ENCODE assay signal across 26 cellular contexts in genomic region chr5:180599981-180600553, GRCh38. TPM values are rescaled to one million over a fixed set of nuclear protein-coding genes. Genes with fewer than 3 reads are reported as not detected.
DNase-seq lines count a peak whose midpoint lies in the region; ATAC-seq, FAIRE-seq and TF ChIP-seq lines count a peak whose summit lies in the region.
"Had no signal": no experiment of that assay in that cellular context is flagged by ENCODE, and none has a peak within 500 bp of the region (broad histone marks: within the 10 kb centered on the region; RNA-seq: fewer than 3 reads in every experiment).

No MANE protein-coding gene starts in this region.

- no peaks in the 10 kb centered on the region for H3K9me3 ChIP-seq in K562 (replicated peaks; ENCODE audit: control insufficient read depth, insufficient read depth, low read depth, low read length)
- no peaks in the 10 kb centered on the region for H3K9me3 ChIP-seq in stomach
- H3K9me3 ChIP-seq: A549, esophagus squamous epithelium, SJSA1 had no signal

- H3K27ac ChIP-seq in K562 (ENCODE audit: extremely low read depth, low read depth, low read length): no peak overlapping the region
- H3K27ac ChIP-seq in stomach: no peak overlapping the region
- H3K27ac ChIP-seq: A549, C4-2B, esophagus squamous epithelium, PC-9, SJSA1 had no signal

- no peak overlapping the region for H3K4me3 Mint-ChIP-seq in activated T-cell treated with anti-CD3 and anti-CD28 coated beads, Interleukin-2, amount 50 U/mL, for 24 hours
- no peak overlapping the region for H3K4me3 Mint-ChIP-seq in activated CD4-positive, alpha-beta T cell treated with anti-CD3 and anti-CD28 coated beads for 36 hours
- H3K4me3 Mint-ChIP-seq: activated naive CD8-positive, alpha-beta T cell treated with anti-CD3 and anti-CD28 coated beads for 36 hours had no signal

- intact Hi-C loops in K562 (cut with micrococcal nuclease) (loop anchor here (10.0 kb wide), 2 partner anchors 45 to 395 kb away; partner anchors contain the start of gene RASGEF1C), stomach (cut with DNase I; ENCODE audit: low total_unique reads) (no loop called here)
- intact Hi-C loops in activated CD4-positive, alpha-beta T cell treated with anti-CD3 and anti-CD28 coated beads for 36 hours (cut with DNase I, micrococcal nuclease): no loop called here

- TF ChIP-seq POLR2A in K562 (conservative IDR thresholded peaks at IDR 0.05) (no peak), stomach (IDR thresholded peaks at IDR 0.05) (no peak)

- TF ChIP-seq CTCF in K562 (IDR thresholded peaks at IDR 0.05 in 2 of 3, conservative IDR thresholded peaks at IDR 0.05 in 1 of 3; ENCODE audit: insufficient read depth in 2 of 3, low read depth in 1 of 3, low read length in 3 of 3) (no peak), stomach (IDR thresholded peaks at IDR 0.05) (no peak)

- BruUV-seq in K562 (replicated peaks; lab: Mats Ljungman, UMichigan): no TSS peak

- in situ Hi-C loops in K562 (cut with MboI): no loop called here

- POLR2A ChIA-PET in K562 (lab: Yijun Ruan, JAX): no interaction called here
- POLR2A ChIA-PET in activated CD4-positive, alpha-beta T cell treated with anti-CD3 and anti-CD28 coated beads for 36 hours (lab: Charles Lee): no interaction called here

- peak overlapping the region; percentile 33; the same call in 1 of the 2 replicates for H2AFZ ChIP-seq in K562 (ENCODE audit: low read depth, low read length)
- H2AFZ ChIP-seq: PC-9 had no signal

- H3K36me3 Mint-ChIP-seq in activated T-cell treated with anti-CD3 and anti-CD28 coated beads, Interleukin-2, amount 50 U/mL, for 24 hours (ENCODE audit: low read depth): no peaks in the 10 kb centered on the region
- no peaks in the 10 kb centered on the region for H3K36me3 Mint-ChIP-seq in activated CD4-positive, alpha-beta T cell treated with anti-CD3 and anti-CD28 coated beads for 36 hours (ENCODE audit: low read depth)
- H3K36me3 Mint-ChIP-seq: activated naive CD8-positive, alpha-beta T cell treated with anti-CD3 and anti-CD28 coated beads for 36 hours had no signal

- no peaks in the 10 kb centered on the region for H3K79me2 ChIP-seq in K562 (ENCODE audit: control insufficient read depth, insufficient read depth, low read length)

- TF ChIP-seq EP300 in K562 (IDR thresholded peaks at IDR 0.05; ENCODE audit: low read length) (no peak), stomach (IDR thresholded peaks at IDR 0.05) (no peak)

- H3K4me1 ChIP-seq in K562 (replicated peaks in 1 of 2; ENCODE audit: control insufficient read depth in 2 of 2, insufficient read depth in 2 of 2, low read length in 2 of 2) (peaks cover under 1 to 55% of the 10 kb centered on the region in 2 experiments; a peak in 4 of 5 replicates), stomach (peaks cover 7 to 18% (median 9%) of the 10 kb centered on the region in 4 donors)
- H3K4me1 ChIP-seq: A549, esophagus squamous epithelium, SJSA1 had no signal

- H3K36me3 ChIP-seq in K562 (ENCODE audit: control insufficient read depth, insufficient read depth, low read length): no peaks in the 10 kb centered on the region
- H3K36me3 ChIP-seq in stomach: no peaks in the 10 kb centered on the region
- H3K36me3 ChIP-seq: esophagus squamous epithelium, SJSA1 had no signal

- no peaks in the 10 kb centered on the region for H3K27me3 Mint-ChIP-seq in activated T-cell treated with anti-CD3 and anti-CD28 coated beads, Interleukin-2, amount 50 U/mL, for 24 hours
- H3K27me3 Mint-ChIP-seq in activated CD4-positive, alpha-beta T cell treated with anti-CD3 and anti-CD28 coated beads for 36 hours: no peaks in the 10 kb centered on the region
- H3K27me3 Mint-ChIP-seq: activated naive CD8-positive, alpha-beta T cell treated with anti-CD3 and anti-CD28 coated beads for 36 hours had no signal

- H3K27me3 ChIP-seq in K562 (ENCODE audit: control insufficient read depth in 2 of 2, insufficient read depth in 2 of 2, low read length in 2 of 2) (peaks cover 0 to 7% of the 10 kb centered on the region in 2 experiments; a peak in 2 of 5 replicates), stomach (peaks cover 0 to 9% (median 0%) of the 10 kb centered on the region in 3 donors)
- H3K27me3 ChIP-seq: esophagus squamous epithelium had no signal

- H3K4me2 ChIP-seq in K562 (ENCODE audit: insufficient read depth, low read length): no peak overlapping the region
- H3K4me2 ChIP-seq: A549, PC-9 had no signal

- peak; percentile 23 for DNase-seq in activated T-cell treated with anti-CD3 and anti-CD28 coated beads, Interleukin-2, amount 50 U/mL, for 24 hours
- no peak for DNase-seq in activated T-cell treated with anti-CD3 and anti-CD28 coated beads, Interleukin-2, amount 50 U/mL, for 1 hour
- peak; percentile 4 for DNase-seq in GM19239 (ENCODE audit: insufficient read length, low spot score)
- DNase-seq in K562 (ENCODE audit: extremely low read depth in 1 of 4, low spot score in 3 of 4): peak in 1 of 4 experiments; percentile 5
- peak; percentile 10 for DNase-seq in stomach
- no peak for DNase-seq in urothelium cell line (ENCODE audit: low spot score)
- DNase-seq in T1000 (lab: John Stamatoyannopoulos, UW): no peak
- no peak for DNase-seq in activated CD4-positive, alpha-beta T cell treated with anti-CD3 and anti-CD28 coated beads for 36 hours
- DNase-seq: activated naive CD8-positive, alpha-beta T cell treated with anti-CD3 and anti-CD28 coated beads for 36 hours; effector memory CD4-positive, alpha-beta T cell; esophagus squamous epithelium; HCEC 1CT; NCI-H1092 treated with DMSO at 0.1 percent for 48 hours; NCI-H2029; NCI-H226; PC-9; stimulated activated CD4-positive, alpha-beta T cell treated with anti-CD3 and anti-CD28 coated beads, Interleukin-4, amount 100 ng/mL, for 24 hours had no signal

- no peak overlapping the region for H3K27ac Mint-ChIP-seq in activated T-cell treated with anti-CD3 and anti-CD28 coated beads, Interleukin-2, amount 50 U/mL, for 24 hours
- no peak overlapping the region for H3K27ac Mint-ChIP-seq in activated CD4-positive, alpha-beta T cell treated with anti-CD3 and anti-CD28 coated beads for 36 hours
- H3K27ac Mint-ChIP-seq: activated naive CD8-positive, alpha-beta T cell treated with anti-CD3 and anti-CD28 coated beads for 36 hours had no signal

- CTCF ChIA-PET in K562 (lab: Yijun Ruan, JAX; ENCODE audit: low intra/inter-chr PET ratio): interaction anchor here (0.6 kb wide), 1 partner anchor 20 kb away, joined by 3 read pairs; no protein-coding TSS in a partner anchor
- CTCF ChIA-PET in activated CD4-positive, alpha-beta T cell treated with anti-CD3 and anti-CD28 coated beads for 36 hours (lab: Charles Lee): no interaction called here

- H3K4me1 Mint-ChIP-seq in activated T-cell treated with anti-CD3 and anti-CD28 coated beads, Interleukin-2, amount 50 U/mL, for 24 hours (ENCODE audit: low read depth): no peaks in the 10 kb centered on the region
- no peaks in the 10 kb centered on the region for H3K4me1 Mint-ChIP-seq in activated CD4-positive, alpha-beta T cell treated with anti-CD3 and anti-CD28 coated beads for 36 hours
- H3K4me1 Mint-ChIP-seq: activated naive CD8-positive, alpha-beta T cell treated with anti-CD3 and anti-CD28 coated beads for 36 hours had no signal

- H3K9ac ChIP-seq in K562 (ENCODE audit: insufficient read depth in 1 of 2, low read depth in 2 of 2, low read length in 2 of 2): no peak overlapping the region

- FAIRE-seq in GM19239 (lab: Jason Lieb, UNC) (no peak), K562 (lab: Jason Lieb, UNC) (no peak), urothelium cell line (lab: Jason Lieb, UNC) (no peak)
- FAIRE-seq: A549, G401.6, GM12878 had no signal

- no peak for TF ChIP-seq RAD21 in K562 (CRISPR knock-in tag; conservative IDR thresholded peaks at IDR 0.05 in 1 of 2, IDR thresholded peaks at IDR 0.05 in 1 of 2)

- no peaks in the 10 kb centered on the region for H3K9me3 Mint-ChIP-seq in activated T-cell treated with anti-CD3 and anti-CD28 coated beads, Interleukin-2, amount 50 U/mL, for 24 hours
- no peaks in the 10 kb centered on the region for H3K9me3 Mint-ChIP-seq in activated CD4-positive, alpha-beta T cell treated with anti-CD3 and anti-CD28 coated beads for 36 hours (ENCODE audit: low read depth)
- H3K9me3 Mint-ChIP-seq: activated naive CD8-positive, alpha-beta T cell treated with anti-CD3 and anti-CD28 coated beads for 36 hours had no signal

- H3K4me3 ChIP-seq in K562 (no peak overlapping the region), stomach (no peak overlapping the region)
- H3K4me3 ChIP-seq: A549, esophagus squamous epithelium, GM12878, PC-9, SJSA1 had no signal

- no peaks in the 10 kb centered on the region for H4K20me1 ChIP-seq in K562 (replicated peaks; ENCODE audit: control insufficient read depth, insufficient read depth, low read length)

- no peaks in the 10 kb centered on the region for H3K9me1 ChIP-seq in K562 (ENCODE audit: control insufficient read depth, insufficient read depth, low read length)

- ATAC-seq in K562: no peak
- ATAC-seq in activated CD4-positive, alpha-beta T cell treated with anti-CD3 and anti-CD28 coated beads for 36 hours: no peak
- ATAC-seq: A549, GM12878 had no signal

- 47% methylated on average over 15 of the region's 16 CpGs for WGBS in K562 (ENCODE audit: insufficient coverage, low coverage, missing lambda C conversion rate)
- 74 to 83% (median 80%) methylated on average over 13 to 16 of the region's 16 CpGs for WGBS in stomach, 5 donors

RNA-seq across cellular contexts. Expression of gene SCGB3A1, which starts 8.8 kb away (rescaled TPM):
- total RNA-seq in K562 (2011; cell fraction: chromatin; rRNA removed; ENCODE audit: low replicate concordance): not detected in 2 replicates
- not detected in 2 replicates for total RNA-seq in K562 (2011; cell fraction: nucleolus; rRNA removed)
- not detected in 2 replicates for total RNA-seq in K562 (2011; cell fraction: nucleoplasm; rRNA removed)
- total RNA-seq in K562 (2014; rRNA removed): not detected in 2 replicates
- total RNA-seq in K562 (2014; rRNA removed; fragmentation: Illumina TruSeq; extraction: Trizol): not detected in 2 replicates
- total RNA-seq in K562 (2015; rRNA removed; fragmentation: Illumina TruSeq; extraction: Trizol): not detected in 2 replicates
- 0.33 TPM in 1 of 2 replicates, not detected in the other for total RNA-seq in K562 (2021)
- polyA plus RNA-seq in K562 (2011; rRNA removed): not detected in 2 replicates
- polyA plus RNA-seq in K562 (2011; cell fraction: cytosol; rRNA removed): not detected in 2 replicates
- not detected in 2 replicates for polyA plus RNA-seq in K562 (2011; cell fraction: nucleus; rRNA removed)
- polyA plus RNA-seq in K562 (2012): not detected in 2 replicates
- not detected in 2 replicates for polyA plus RNA-seq in K562 (2014; fragmentation: Illumina TruSeq; extraction: Trizol)
- polyA plus RNA-seq in K562 (2014; fragmentation: Nextera tagmentation; extraction: Ambion mirVana): not detected
- polyA plus RNA-seq in K562 (2014; rRNA removed): not detected in 2 replicates
- polyA minus RNA-seq in K562 (2011; rRNA and poly(A)+ RNA removed): not detected in 2 replicates
- polyA minus RNA-seq in K562 (2011; cell fraction: cytosol; rRNA and poly(A)+ RNA removed): not detected in 2 replicates
- polyA minus RNA-seq in K562 (2011; cell fraction: nucleus; rRNA and poly(A)+ RNA removed): not detected in 2 replicates
- 100 to 1,000 TPM in 1 of 5 donors, not detected in 4; 785 TPM for total RNA-seq in stomach
- polyA plus RNA-seq in stomach: 10 to 100 TPM in 1 of 3 donors, 1 to 10 TPM in 1, not detected in 1; 3.7 to 35.3 TPM
- total RNA-seq in activated CD4-positive, alpha-beta T cell treated with anti-CD3 and anti-CD28 coated beads for 36 hours: not detected
- total RNA-seq: LHCN-M2; PC-9; SJSA1; T-helper 2 cell treated with Interferon-gamma antibody and Interleukin-4, amounts not matched to agents 100 ng/mL and 5 ng/mL, for 36 hours; urinary bladder had no signal
- polyA plus RNA-seq: A549, GM12878, neural cell had no signal

RNA-seq across cellular contexts. Expression of gene FLT4, which starts 49.3 kb away (rescaled TPM):
- 2.0 and 6.0 TPM in 2 replicates for total RNA-seq in K562 (2011; cell fraction: chromatin; rRNA removed; ENCODE audit: low replicate concordance)
- 1.7 and 3.3 TPM in 2 replicates for total RNA-seq in K562 (2011; cell fraction: nucleolus; rRNA removed)
- total RNA-seq in K562 (2011; cell fraction: nucleoplasm; rRNA removed): 1.1 and 2.1 TPM in 2 replicates
- total RNA-seq in K562 (2014; rRNA removed) (0.14 and 0.24 TPM in 2 replicates), K562 (2014; rRNA removed; fragmentation: Illumina TruSeq; extraction: Trizol) (not detected in 2 replicates), K562 (2015; rRNA removed; fragmentation: Illumina TruSeq; extraction: Trizol) (0.07 TPM in 1 of 2 replicates, not detected in the other), K562 (2021) (0.24 and 0.47 TPM in 2 replicates), stomach (1 to 10 TPM; 1.6 to 9.5 (median 6.4) TPM)
- polyA plus RNA-seq in K562 (2011; rRNA removed) (0.26 and 0.42 TPM in 2 replicates), K562 (2014; fragmentation: Illumina TruSeq; extraction: Trizol) (0.18 and 0.21 TPM in 2 replicates), K562 (2014; fragmentation: Nextera tagmentation; extraction: Ambion mirVana) (under 1 TPM in 1 of 2 experiments, not detected in 1; 0.01 TPM), K562 (2014; rRNA removed) (0.05 and 0.12 TPM in 2 replicates), stomach (1 to 10 TPM in 2 of 3 donors, under 1 TPM in 1; 0.93 to 1.8 (median 1.1) TPM)
- 0.27 and 0.48 TPM in 2 replicates for polyA plus RNA-seq in K562 (2011; cell fraction: cytosol; rRNA removed)
- 1.2 and 1.6 TPM in 2 replicates for polyA plus RNA-seq in K562 (2011; cell fraction: nucleus; rRNA removed)
- polyA plus RNA-seq in K562 (2012): 0.10 and 0.40 TPM in 2 replicates
- polyA minus RNA-seq in K562 (2011; rRNA and poly(A)+ RNA removed): 0.18 and 0.21 TPM in 2 replicates
- polyA minus RNA-seq in K562 (2011; cell fraction: cytosol; rRNA and poly(A)+ RNA removed): 0.48 TPM in 1 of 2 replicates, not detected in the other
- 0.56 and 1.2 TPM in 2 replicates for polyA minus RNA-seq in K562 (2011; cell fraction: nucleus; rRNA and poly(A)+ RNA removed)
- under 1 TPM; 0.75 to 0.98 TPM for total RNA-seq in activated CD4-positive, alpha-beta T cell treated with anti-CD3 and anti-CD28 coated beads for 36 hours
- total RNA-seq: GM12878, PC-9, SJSA1 had no signal

Comparison
In these comparisons a context has a peak if more than half of its experiments do, and no peak if none do; other contexts are left out.
1. DNase-seq: peak in activated T-cell treated with anti-CD3 and anti-CD28 coated beads, Interleukin-2, amount 50 U/mL, for 24 hours (single experiment), GM19239 (single experiment) and stomach (single experiment); none in activated T-cell treated with anti-CD3 and anti-CD28 coated beads, Interleukin-2, amount 50 U/mL, for 1 hour (single experiment), urothelium cell line (single experiment), T1000 (single experiment) and activated CD4-positive, alpha-beta T cell treated with anti-CD3 and anti-CD28 coated beads for 36 hours (single experiment).